In the genomic region with DNA sequence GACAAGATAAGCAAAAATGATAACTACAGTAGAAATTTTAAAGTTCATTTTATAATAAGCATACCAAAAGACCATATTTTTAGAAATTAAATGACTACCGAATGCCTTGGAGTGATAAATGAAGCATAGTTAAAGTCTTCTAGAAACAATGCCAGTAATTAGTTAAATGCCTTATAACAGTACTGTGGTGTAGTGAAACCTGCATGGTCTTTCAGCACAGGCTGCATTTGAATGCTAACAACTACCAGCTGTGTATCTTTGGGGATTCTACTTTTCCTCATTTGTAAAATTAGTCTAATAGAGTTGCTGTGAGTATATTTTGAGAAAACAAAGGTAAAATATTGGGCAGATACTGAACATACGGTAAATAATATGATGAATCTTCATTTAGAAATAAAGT, we compare ENCODE assay signal across 23 cellular contexts. TPM values are rescaled to one million over a fixed set of nuclear protein-coding genes. Genes with fewer than 3 reads are reported as not detected.
"Had no signal": no experiment of that assay in that cellular context is flagged by ENCODE, and none has a peak within 500 bp of the region (broad histone marks: within the 10 kb centered on the region; RNA-seq: fewer than 3 reads in every experiment).

No MANE protein-coding gene starts in this region.

- DNase-seq: effector memory CD8-positive, alpha-beta T cell; esophagus squamous epithelium; foreskin fibroblast; glutamatergic neuron; immature natural killer cell; kidney; left colon; left ventricle myocardium superior; mammary epithelial cell; naive thymus-derived CD4-positive, alpha-beta T cell; spleen; stimulated activated CD4-positive, alpha-beta T cell treated with anti-CD3 and anti-CD28 coated beads, Interleukin-15, amount 100 ng/mL, for 24 hours; stimulated activated CD4-positive, alpha-beta T cell treated with anti-CD3 and anti-CD28 coated beads, Interleukin-1b, Interleukin-23, amount 100 ng/mL, for 48 hours; stimulated activated CD4-positive, alpha-beta T cell treated with anti-CD3 and anti-CD28 coated beads, Interleukin-4, amount 100 ng/mL, for 24 hours; tibial artery; upper lobe of left lung; uterus had no signal

- H3K4me1 Mint-ChIP-seq: immature natural killer cell; naive thymus-derived CD4-positive, alpha-beta T cell; stimulated activated memory B cell treated with anti-CD40 and anti-IgM and Interleukin-4, amounts not matched to agents 10 μg/mL and 1 μg/mL and 100 μg/mL, for 72 hours had no signal

- H3K9me3 Mint-ChIP-seq: stimulated activated naive CD8-positive, alpha-beta T cell treated with anti-CD3 and anti-CD28 coated beads, Interleukin-15, Interleukin-2, amounts not matched to agents 100 ng/mL and 50 ng/mL, for 24 hours had no signal

- H3K4me3 Mint-ChIP-seq: effector memory CD8-positive, alpha-beta T cell; immature natural killer cell; naive thymus-derived CD4-positive, alpha-beta T cell; stimulated activated memory B cell treated with anti-CD40 and anti-IgM and Interleukin-4, amounts not matched to agents 10 μg/mL and 1 μg/mL and 100 μg/mL, for 72 hours; stimulated activated naive CD8-positive, alpha-beta T cell treated with anti-CD3 and anti-CD28 coated beads, Interleukin-15, Interleukin-2, amounts not matched to agents 100 ng/mL and 50 ng/mL, for 24 hours had no signal

- H3K27ac Mint-ChIP-seq: effector memory CD8-positive, alpha-beta T cell; immature natural killer cell; stimulated activated memory B cell treated with anti-CD40 and anti-IgM and Interleukin-4, amounts not matched to agents 10 μg/mL and 1 μg/mL and 100 μg/mL, for 72 hours; stimulated activated naive CD8-positive, alpha-beta T cell treated with anti-CD3 and anti-CD28 coated beads, Interleukin-15, Interleukin-2, amounts not matched to agents 100 ng/mL and 50 ng/mL, for 24 hours had no signal

- H3K27ac ChIP-seq: esophagus squamous epithelium, gastroesophageal sphincter, neutrophil, spleen, tibial artery had no signal

- H3K4me1 ChIP-seq: esophagus squamous epithelium, gastroesophageal sphincter, tibial artery, uterus had no signal

- H3K9me3 ChIP-seq: esophagus squamous epithelium, gastroesophageal sphincter, neutrophil, tibial artery, upper lobe of left lung, uterus had no signal

- H3K36me3 Mint-ChIP-seq: immature natural killer cell; stimulated activated memory B cell treated with anti-CD40 and anti-IgM and Interleukin-4, amounts not matched to agents 10 μg/mL and 1 μg/mL and 100 μg/mL, for 72 hours had no signal

- ATAC-seq: effector memory CD8-positive, alpha-beta T cell; gastroesophageal sphincter; left colon; left ventricle myocardium superior; naive thymus-derived CD4-positive, alpha-beta T cell; sciatic nerve; stimulated activated memory B cell treated with anti-CD40 and anti-IgM and Interleukin-4, amounts not matched to agents 10 μg/mL and 1 μg/mL and 100 μg/mL, for 72 hours had no signal

- H3K27me3 ChIP-seq: esophagus squamous epithelium, gastroesophageal sphincter, neutrophil, spleen, tibial artery, upper lobe of left lung, uterus had no signal

- H3K36me3 ChIP-seq: esophagus squamous epithelium, gastroesophageal sphincter, neutrophil, spleen, upper lobe of left lung, uterus had no signal

- H3K4me3 ChIP-seq: esophagus squamous epithelium, gastroesophageal sphincter, spleen, tibial artery, upper lobe of left lung, uterus had no signal

RNA-seq across cellular contexts. Expression of a gene that starts 25.1 kb away (rescaled TPM):
- total RNA-seq: mononuclear cell; naive thymus-derived CD4-positive, alpha-beta T cell had no signal
